Comparison of ENCODE assay signal across 15 cellular contexts in genomic region chr9:89892920-89893319, GRCh38.
DNase-seq lines count a peak whose midpoint lies in the region; ATAC-seq and TF ChIP-seq lines count a peak whose summit lies in the region.
"Had no signal": no experiment of that assay in that cellular context is flagged by ENCODE, and none has a peak within 500 bp of the region (broad histone marks: within the 10 kb centered on the region; RNA-seq: fewer than 3 reads in every experiment).

No MANE protein-coding gene starts in this region.

- H3K27me3 ChIP-seq in endodermal cell (ENCODE audit: control insufficient read depth, insufficient read depth, low read length, poor library complexity, severe bottlenecking) (no peaks in the 10 kb centered on the region), ascending aorta (no peaks in the 10 kb centered on the region)
- H3K27me3 ChIP-seq: BLaER1 had no signal

- H3K27ac ChIP-seq in endodermal cell (ENCODE audit: low read depth, low read length) (no peak overlapping the region), ascending aorta (no peak overlapping the region)
- H3K27ac ChIP-seq: BLaER1 had no signal

- H3K4me3 ChIP-seq in endodermal cell (ENCODE audit: low read length) = no peak overlapping the region
- no peak overlapping the region for H3K4me3 ChIP-seq in ascending aorta
- H3K4me3 ChIP-seq: BLaER1 had no signal

- intact Hi-C loops in ascending aorta (cut with DNase I) = no loop called here

- H3K27me3 Mint-ChIP-seq in activated T-cell treated with anti-CD3 and anti-CD28 coated beads, Interleukin-2, amount 50 U/mL, for 72 hours (ENCODE audit: low read depth) = peaks cover 6% of the 10 kb centered on the region
- no peaks in the 10 kb centered on the region for H3K27me3 Mint-ChIP-seq in activated T-cell treated with anti-CD3 and anti-CD28 coated beads, Interleukin-2, amount 50 U/mL, for 4 hours (ENCODE audit: low read depth)
- no peaks in the 10 kb centered on the region for H3K27me3 Mint-ChIP-seq in endodermal cell (ENCODE audit: insufficient read depth)
- H3K27me3 Mint-ChIP-seq in stimulated activated naive B cell treated with anti-CD40 and anti-IgM and Interleukin-4, amounts not matched to agents 10 μg/mL and 1 μg/mL and 100 μg/mL, for 72 hours = peaks cover 0 to 4% of the 10 kb centered on the region in 2 donors

- H3K9me3 ChIP-seq in endodermal cell (ENCODE audit: control insufficient read depth, low read length) (peaks cover 6% of the 10 kb centered on the region), ascending aorta (no peaks in the 10 kb centered on the region)
- H3K9me3 ChIP-seq: BLaER1, Caco-2 had no signal

- H3K36me3 ChIP-seq in endodermal cell (ENCODE audit: control insufficient read depth, insufficient read depth, low read length) (no peaks in the 10 kb centered on the region), ascending aorta (no peaks in the 10 kb centered on the region)
- H3K36me3 ChIP-seq: BLaER1 had no signal

- WGBS in endodermal cell (ENCODE audit: insufficient coverage in 1 of 2, insufficient read length in 1 of 2), 2 experiments = 91% methylated on average over 5 of the region's 6 CpGs

- H3K4me1 Mint-ChIP-seq in activated T-cell treated with anti-CD3 and anti-CD28 coated beads, Interleukin-2, amount 50 U/mL, for 72 hours (ENCODE audit: low read depth) = no peaks in the 10 kb centered on the region
- H3K4me1 Mint-ChIP-seq in activated T-cell treated with anti-CD3 and anti-CD28 coated beads, Interleukin-2, amount 50 U/mL, for 4 hours (ENCODE audit: low read depth) = no peaks in the 10 kb centered on the region
- H3K4me1 Mint-ChIP-seq in endodermal cell = peaks cover 9% of the 10 kb centered on the region
- H3K4me1 Mint-ChIP-seq in stimulated activated naive B cell treated with anti-CD40 and anti-IgM and Interleukin-4, amounts not matched to agents 10 μg/mL and 1 μg/mL and 100 μg/mL, for 72 hours = peaks cover 3 to 10% of the 10 kb centered on the region in 2 donors
- H3K4me1 Mint-ChIP-seq: CD8-positive, alpha-beta memory T cell had no signal

- TF ChIP-seq CTCF in endodermal cell (conservative IDR thresholded peaks at IDR 0.05) (no peak), ascending aorta (IDR thresholded peaks at IDR 0.05) (no peak)

- H3K4me1 ChIP-seq in endodermal cell (ENCODE audit: control insufficient read depth, insufficient read depth, low read length) (no peaks in the 10 kb centered on the region), ascending aorta (peaks cover 0 to 14% of the 10 kb centered on the region in 2 donors)
- H3K4me1 ChIP-seq: BLaER1, Caco-2 had no signal

- DNase-seq in activated T-cell treated with anti-CD3 and anti-CD28 coated beads, Interleukin-2, amount 50 U/mL, for 72 hours = no peak
- no peak for DNase-seq in activated T-cell treated with anti-CD3 and anti-CD28 coated beads, Interleukin-2, amount 50 U/mL, for 4 hours
- peak; percentile 17 for DNase-seq in endodermal cell
- DNase-seq in mucosa of gallbladder (ENCODE audit: low spot score) = peak; percentile 5
- DNase-seq in stimulated activated naive B cell treated with anti-CD40 and anti-IgM and Interleukin-4, amounts not matched to agents 10 μg/mL and 1 μg/mL and 100 μg/mL, for 72 hours = no peak
- no peak for DNase-seq in NCI-H2029 (lab: John Stamatoyannopoulos, UW)
- DNase-seq in UCSD-AML1 (lab: John Stamatoyannopoulos, UW; ENCODE audit: unreplicated experiment) = no peak
- no peak for DNase-seq in ascending aorta (ENCODE audit: low spot score in 2 of 2)
- DNase-seq: 8988T; AML-193; Caco-2; CD8-positive, alpha-beta memory T cell; DMS53; HCEC 1CT had no signal

- no peak overlapping the region for H3K4me3 Mint-ChIP-seq in activated T-cell treated with anti-CD3 and anti-CD28 coated beads, Interleukin-2, amount 50 U/mL, for 72 hours
- H3K4me3 Mint-ChIP-seq in activated T-cell treated with anti-CD3 and anti-CD28 coated beads, Interleukin-2, amount 50 U/mL, for 4 hours = no peak overlapping the region
- H3K4me3 Mint-ChIP-seq in endodermal cell = no peak overlapping the region
- no peak overlapping the region for H3K4me3 Mint-ChIP-seq in stimulated activated naive B cell treated with anti-CD40 and anti-IgM and Interleukin-4, amounts not matched to agents 10 μg/mL and 1 μg/mL and 100 μg/mL, for 72 hours
- H3K4me3 Mint-ChIP-seq: CD8-positive, alpha-beta memory T cell had no signal

- H3K27ac Mint-ChIP-seq in activated T-cell treated with anti-CD3 and anti-CD28 coated beads, Interleukin-2, amount 50 U/mL, for 72 hours = no peak overlapping the region
- H3K27ac Mint-ChIP-seq in endodermal cell = no peak overlapping the region
- H3K27ac Mint-ChIP-seq in stimulated activated naive B cell treated with anti-CD40 and anti-IgM and Interleukin-4, amounts not matched to agents 10 μg/mL and 1 μg/mL and 100 μg/mL, for 72 hours = peak overlapping the region; percentile 1
- H3K27ac Mint-ChIP-seq: CD8-positive, alpha-beta memory T cell had no signal

- peak; percentile 37 to 62 for ATAC-seq in activated T-cell treated with anti-CD3 and anti-CD28 coated beads, Interleukin-2, amount 50 U/mL, for 72 hours (replicated peaks in 1 of 2)
- ATAC-seq in activated T-cell treated with anti-CD3 and anti-CD28 coated beads, Interleukin-2, amount 50 U/mL, for 4 hours = no peak
- peak in 1 of 2 donors; percentile 60 for ATAC-seq in stimulated activated naive B cell treated with anti-CD40 and anti-IgM and Interleukin-4, amounts not matched to agents 10 μg/mL and 1 μg/mL and 100 μg/mL, for 72 hours (replicated peaks)

- no peaks in the 10 kb centered on the region for H3K36me3 Mint-ChIP-seq in activated T-cell treated with anti-CD3 and anti-CD28 coated beads, Interleukin-2, amount 50 U/mL, for 72 hours (ENCODE audit: insufficient read depth in 2 of 2)
- H3K36me3 Mint-ChIP-seq in activated T-cell treated with anti-CD3 and anti-CD28 coated beads, Interleukin-2, amount 50 U/mL, for 4 hours (ENCODE audit: insufficient read depth) = no peaks in the 10 kb centered on the region
- no peaks in the 10 kb centered on the region for H3K36me3 Mint-ChIP-seq in endodermal cell (ENCODE audit: low read depth)
- no peaks in the 10 kb centered on the region for H3K36me3 Mint-ChIP-seq in stimulated activated naive B cell treated with anti-CD40 and anti-IgM and Interleukin-4, amounts not matched to agents 10 μg/mL and 1 μg/mL and 100 μg/mL, for 72 hours
- H3K36me3 Mint-ChIP-seq: CD8-positive, alpha-beta memory T cell had no signal

- no peak overlapping the region for H3K9ac ChIP-seq in endodermal cell (ENCODE audit: extremely low read depth, low read length, poor library complexity, severe bottlenecking)
- H3K9ac ChIP-seq: BLaER1 had no signal

- H3K9me3 Mint-ChIP-seq in activated T-cell treated with anti-CD3 and anti-CD28 coated beads, Interleukin-2, amount 50 U/mL, for 72 hours = no peaks in the 10 kb centered on the region
- no peaks in the 10 kb centered on the region for H3K9me3 Mint-ChIP-seq in activated T-cell treated with anti-CD3 and anti-CD28 coated beads, Interleukin-2, amount 50 U/mL, for 4 hours
- peaks cover 10% of the 10 kb centered on the region for H3K9me3 Mint-ChIP-seq in endodermal cell
- no peaks in the 10 kb centered on the region for H3K9me3 Mint-ChIP-seq in stimulated activated naive B cell treated with anti-CD40 and anti-IgM and Interleukin-4, amounts not matched to agents 10 μg/mL and 1 μg/mL and 100 μg/mL, for 72 hours
- H3K9me3 Mint-ChIP-seq: CD8-positive, alpha-beta memory T cell had no signal

Comparison
In these comparisons a context has a peak if more than half of its experiments do, and no peak if none do; other contexts are left out.
1. ATAC-seq: peak in activated T-cell treated with anti-CD3 and anti-CD28 coated beads, Interleukin-2, amount 50 U/mL, for 72 hours (2 of 2); none in activated T-cell treated with anti-CD3 and anti-CD28 coated beads, Interleukin-2, amount 50 U/mL, for 4 hours (0 of 2).
2. DNase-seq: peak in endodermal cell (single experiment) and mucosa of gallbladder (single experiment); none in activated T-cell treated with anti-CD3 and anti-CD28 coated beads, Interleukin-2, amount 50 U/mL, for 72 hours (0 of 2), activated T-cell treated with anti-CD3 and anti-CD28 coated beads, Interleukin-2, amount 50 U/mL, for 4 hours (single experiment), stimulated activated naive B cell treated with anti-CD40 and anti-IgM and Interleukin-4, amounts not matched to agents 10 μg/mL and 1 μg/mL and 100 μg/mL, for 72 hours (single experiment), NCI-H2029 (single experiment), UCSD-AML1 (single experiment) and ascending aorta (0 of 2).